Comparison of ENCODE assay signal across 9 cellular contexts in genomic region chr7:140541513-140542192, GRCh38.
A peak's percentile ranks its signal among the peaks of the same experiment; 100 is the strongest.
DNase-seq lines count a peak whose midpoint lies in the region; ATAC-seq, FAIRE-seq and TF ChIP-seq lines count a peak whose summit lies in the region.
"Had no signal": no experiment of that assay in that cellular context is flagged by ENCODE, and none has a peak within 500 bp of the region (broad histone marks: within the 10 kb centered on the region; RNA-seq: fewer than 3 reads in every experiment).

No MANE protein-coding gene starts in this region.

- FAIRE-seq in A549 (lab: Jason Lieb, UNC), result no peak

- CTCF ChIA-PET in A549 (lab: Yijun Ruan, JAX), result interaction anchor here (0.8 to 6.7 kb wide), 9 partner anchors 8 to 108 kb away, joined by 3 to 53 read pairs (median 4); partner anchors contain the start of gene DENND2A
- CTCF ChIA-PET in activated naive CD4-positive, alpha-beta T cell treated with anti-CD3 and anti-CD28 coated beads, Interleukin-2, amount 10 ng/mL, durations not matched to agents 7 days and 5 days (lab: Charles Lee), result no interaction called here

- TF ChIP-seq RAD21 in A549 (conservative IDR thresholded peaks at IDR 0.05 in 1 of 2, IDR thresholded peaks at IDR 0.05 in 1 of 2) (0 out of 5 replicates have a peak, but pooled peaks of 1 of the 2 experiments have one; percentile 28), Ishikawa (IDR thresholded peaks at IDR 0.05; ENCODE audit: low read depth) (no peak)

- peaks cover 25% of the 10 kb centered on the region for H3K4me1 ChIP-seq in A549

- no peak overlapping the region for H3K4me3 Mint-ChIP-seq in activated naive CD4-positive, alpha-beta T cell treated with anti-CD3 and anti-CD28 coated beads, Interleukin-2, amount 10 ng/mL, durations not matched to agents 7 days and 5 days

- DNase-seq in A549 (ENCODE audit: low read depth in 1 of 2, low spot score in 1 of 2) (peak; percentile 91 to 95), cardiac septum (ENCODE audit: low spot score) (peak; percentile 74), retinal pigment epithelial cell (ENCODE audit: low read depth) (peak; percentile 59), KG1 (lab: John Stamatoyannopoulos, UW) (no peak)
- no peak for DNase-seq in activated naive CD4-positive, alpha-beta T cell treated with anti-CD3 and anti-CD28 coated beads, Interleukin-2, amount 10 ng/mL, durations not matched to agents 7 days and 5 days

- TF ChIP-seq POLR2A in A549 (IDR thresholded peaks at IDR 0.05; ENCODE audit: low read length), result no peak

- H3K9me3 Mint-ChIP-seq in activated naive CD4-positive, alpha-beta T cell treated with anti-CD3 and anti-CD28 coated beads, Interleukin-2, amount 10 ng/mL, durations not matched to agents 7 days and 5 days, result no peaks in the 10 kb centered on the region

- H3K27ac ChIP-seq in A549, result peak overlapping the region; percentile 90 to 94
- H3K27ac ChIP-seq: BLaER1 treated with 17β-estradiol and CSF1 and Interleukin-3, amounts not matched to agents 10 nM and 100 nM had no signal

- TF ChIP-seq EP300 in A549 (IDR thresholded peaks at IDR 0.05) (peak in 1 of 2 experiments; percentile 47; a peak in 1 of 5 replicates), Ishikawa (IDR thresholded peaks at IDR 0.05; ENCODE audit: borderline replicate concordance) (peak; percentile 33; the same call in 1 of the 2 replicates)

- TF ChIP-seq CTCF in A549 (IDR thresholded peaks at IDR 0.05), result no peak
- no peak for TF ChIP-seq CTCF in retinal pigment epithelial cell (conservative IDR thresholded peaks at IDR 0.05; ENCODE audit: low read depth, low read length)

- peak overlapping the region; percentile 74 for H3K4me2 ChIP-seq in A549
- H3K4me2 ChIP-seq: BLaER1 treated with 17β-estradiol and CSF1 and Interleukin-3, amounts not matched to agents 10 nM and 100 nM had no signal

- 4% methylated on average over 17 of the region's 17 CpGs for WGBS in A549 (ENCODE audit: missing lambda C conversion rate)

- intact Hi-C loops in cardiac septum (cut with DNase I), result loop anchor here (5.0 kb wide), 1 partner anchor 101 kb away; the partner anchor contains the start of gene DENND2A

- H3K36me3 Mint-ChIP-seq in activated naive CD4-positive, alpha-beta T cell treated with anti-CD3 and anti-CD28 coated beads, Interleukin-2, amount 10 ng/mL, durations not matched to agents 7 days and 5 days, result no peaks in the 10 kb centered on the region

- H3K4me3 ChIP-seq in A549, result peak overlapping the region; percentile 14; the same call in 2 of the 3 replicates
- peak overlapping the region; percentile 15 for H3K4me3 ChIP-seq in retinal pigment epithelial cell (ENCODE audit: low read length)
- H3K4me3 ChIP-seq: BLaER1 treated with 17β-estradiol and CSF1 and Interleukin-3, amounts not matched to agents 10 nM and 100 nM had no signal

- H3K27me3 Mint-ChIP-seq in activated naive CD4-positive, alpha-beta T cell treated with anti-CD3 and anti-CD28 coated beads, Interleukin-2, amount 10 ng/mL, durations not matched to agents 7 days and 5 days, result peaks cover 33% of the 10 kb centered on the region

- POLR2A ChIA-PET in A549 (lab: Yijun Ruan, JAX), result interaction anchor here (0.7 to 1.5 kb wide), 7 partner anchors 15 to 97 kb away, joined by 3 to 5 read pairs (median 4); no protein-coding TSS in a partner anchor

- ATAC-seq in A549 (peak; percentile 96 to 97), SK-N-SH treated with all-trans-retinoic acid at 6 μM for 48 hours (peak; percentile 98), GM21528 (IDR thresholded peaks at IDR 0.05; ENCODE audit: low FRiP score, unreplicated experiment) (no peak)

- no peaks in the 10 kb centered on the region for H3K9me3 ChIP-seq in A549
- H3K9me3 ChIP-seq: BLaER1 treated with 17β-estradiol and CSF1 and Interleukin-3, amounts not matched to agents 10 nM and 100 nM had no signal

- H3K27ac Mint-ChIP-seq in activated naive CD4-positive, alpha-beta T cell treated with anti-CD3 and anti-CD28 coated beads, Interleukin-2, amount 10 ng/mL, durations not matched to agents 7 days and 5 days, result no peak overlapping the region

- no peaks in the 10 kb centered on the region for H3K4me1 Mint-ChIP-seq in activated naive CD4-positive, alpha-beta T cell treated with anti-CD3 and anti-CD28 coated beads, Interleukin-2, amount 10 ng/mL, durations not matched to agents 7 days and 5 days

TF ChIP-seq in A549, 52 proteins besides CTCF, POLR2A, EP300 and RAD21 (continues in another document):
- TF ChIP-seq HOXB5 (CRISPR knock-in tag; IDR thresholded peaks at IDR 0.05), result peak; percentile 85
- 0 out of 2 replicates have a peak, but pooled peaks have one; percentile 13 for TF ChIP-seq JUNB (IDR thresholded peaks at IDR 0.05)
- no peak for TF ChIP-seq HOXB13 (CRISPR knock-in tag; IDR thresholded peaks at IDR 0.05; ENCODE audit: low read depth)
- peak in 1 of 2 experiments; percentile 54; a peak in 2 of 4 replicates for TF ChIP-seq CEBPB (IDR thresholded peaks at IDR 0.05)
- TF ChIP-seq CHD2 (IDR thresholded peaks at IDR 0.05; ENCODE audit: low read length, partially characterized antibody), result peak; percentile 72
- TF ChIP-seq, protein P1, sequence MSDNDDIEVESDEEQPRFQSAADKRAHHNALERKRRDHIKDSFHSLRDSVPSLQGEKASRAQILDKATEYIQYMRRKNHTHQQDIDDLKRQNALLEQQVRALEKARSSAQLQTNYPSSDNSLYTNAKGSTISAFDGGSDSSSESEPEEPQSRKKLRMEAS (IDR thresholded peaks at IDR 0.05), result peak; percentile 56
- TF ChIP-seq FOSL2 (IDR thresholded peaks at IDR 0.05), result peak; percentile 71
- peak; percentile 82 for TF ChIP-seq FOSL2 (CRISPR knock-in tag; IDR thresholded peaks at IDR 0.05)
- TF ChIP-seq JUN (IDR thresholded peaks at IDR 0.05), result peak; percentile 65 to 69; a peak in 3 of 5 replicates
- no peak for TF ChIP-seq HEYL (CRISPR knock-in tag; IDR thresholded peaks at IDR 0.05)
- TF ChIP-seq GATA3 (IDR thresholded peaks at IDR 0.05; ENCODE audit: borderline replicate concordance), result peak; percentile 35; the same call in 1 of the 2 replicates

TF ChIP-seq in Ishikawa, 13 proteins besides CTCF, POLR2A, EP300 and RAD21 (continues in another document):
- no peak for TF ChIP-seq EGR1 (IDR thresholded peaks at IDR 0.05)
- TF ChIP-seq CEBPB (IDR thresholded peaks at IDR 0.05), result no peak
- no peak for TF ChIP-seq TAF1 (IDR thresholded peaks at IDR 0.05; ENCODE audit: low read depth)
- TF ChIP-seq REST (IDR thresholded peaks at IDR 0.05; ENCODE audit: low read depth), result no peak
- TF ChIP-seq TEAD4 (IDR thresholded peaks at IDR 0.05), result peak; percentile 35; the same call in 1 of the 2 replicates
- TF ChIP-seq YY1 (IDR thresholded peaks at IDR 0.05; ENCODE audit: low read depth), result no peak

TF ChIP-seq in SK-N-SH treated with all-trans-retinoic acid at 6 μM for 48 hours, 23 proteins besides CTCF, POLR2A, EP300 and RAD21:
- peak; percentile 32; the same call in 1 of the 2 replicates for TF ChIP-seq TOX (CRISPR knock-in tag; IDR thresholded peaks at IDR 0.05; ENCODE audit: borderline replicate concordance)
- TF ChIP-seq, protein P2, sequence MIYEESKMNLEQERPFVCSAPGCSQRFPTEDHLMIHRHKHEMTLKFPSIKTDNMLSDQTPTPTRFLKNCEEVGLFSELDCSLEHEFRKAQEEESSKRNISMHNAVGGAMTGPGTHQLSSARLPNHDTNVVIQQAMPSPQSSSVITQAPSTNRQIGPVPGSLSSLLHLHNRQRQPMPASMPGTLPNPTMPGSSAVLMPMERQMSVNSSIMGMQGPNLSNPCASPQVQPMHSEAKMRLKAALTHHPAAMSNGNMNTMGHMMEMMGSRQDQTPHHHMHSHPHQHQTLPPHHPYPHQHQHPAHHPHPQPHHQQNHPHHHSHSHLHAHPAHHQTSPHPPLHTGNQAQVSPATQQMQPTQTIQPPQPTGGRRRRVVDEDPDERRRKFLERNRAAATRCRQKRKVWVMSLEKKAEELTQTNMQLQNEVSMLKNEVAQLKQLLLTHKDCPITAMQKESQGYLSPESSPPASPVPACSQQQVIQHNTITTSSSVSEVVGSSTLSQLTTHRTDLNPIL (CRISPR knock-in tag; IDR thresholded peaks at IDR 0.05; ENCODE audit: low read depth), result no peak
- TF ChIP-seq BACH2 (CRISPR knock-in tag; IDR thresholded peaks at IDR 0.05; ENCODE audit: borderline replicate concordance), result no peak
- TF ChIP-seq ZNF8 (CRISPR knock-in tag; IDR thresholded peaks at IDR 0.05), result no peak
- peak; percentile 91 for TF ChIP-seq ZFP3 (CRISPR knock-in tag; IDR thresholded peaks at IDR 0.05)
- TF ChIP-seq OSR1 (CRISPR knock-in tag; IDR thresholded peaks at IDR 0.05), result no peak
- TF ChIP-seq ISL1 (CRISPR knock-in tag; IDR thresholded peaks at IDR 0.05), result peak; percentile 37; the same call in 1 of the 2 replicates

Comparison
In these comparisons a context has a peak if more than half of its experiments do, and no peak if none do; other contexts are left out.
1. DNase-seq: peak in A549 (2 of 2), cardiac septum (single experiment) and retinal pigment epithelial cell (single experiment); none in activated naive CD4-positive, alpha-beta T cell treated with anti-CD3 and anti-CD28 coated beads, Interleukin-2, amount 10 ng/mL, durations not matched to agents 7 days and 5 days (single experiment) and KG1 (single experiment).